In the genomic region with DNA sequence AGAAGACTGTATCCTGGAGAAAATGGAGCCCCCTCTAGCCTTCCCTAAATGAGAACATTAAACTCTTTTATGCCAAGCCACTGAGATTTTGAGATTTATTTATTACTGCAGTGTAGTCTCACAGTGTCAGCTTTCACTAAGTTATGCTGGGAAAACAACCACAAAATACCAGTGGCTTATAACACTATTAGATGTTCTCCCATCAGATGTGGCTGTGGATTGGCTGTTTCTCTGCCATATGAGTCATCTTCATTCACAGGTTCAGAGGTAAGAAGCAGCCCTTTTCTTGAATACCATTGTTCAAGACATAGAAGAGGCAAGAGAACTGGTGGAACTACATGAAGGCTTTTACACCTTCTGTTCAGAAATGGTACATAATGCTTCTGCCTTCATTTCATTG, we compare ENCODE assay signal across 25 cellular contexts. TPM values are rescaled to one million over a fixed set of nuclear protein-coding genes. Genes with fewer than 3 reads are reported as not detected.
DNase-seq lines count a peak whose midpoint lies in the region; ATAC-seq and TF ChIP-seq lines count a peak whose summit lies in the region.
"Had no signal": no experiment of that assay in that cellular context is flagged by ENCODE, and none has a peak within 500 bp of the region (broad histone marks: within the 10 kb centered on the region; RNA-seq: fewer than 3 reads in every experiment).

No MANE protein-coding gene starts in this region.

- CTCF ChIA-PET in HEK293T (lab: Yijun Ruan, JAX), result no interaction called here
- CTCF ChIA-PET in GM10248 (lab: Yijun Ruan, JAX), result no interaction called here

- H2AFZ ChIP-seq in GM23248, result no peak overlapping the region
- H2AFZ ChIP-seq: parathyroid adenoma had no signal

- H4K20me1 ChIP-seq in GM23248 (ENCODE audit: insufficient read depth), result no peaks in the 10 kb centered on the region

- in situ Hi-C loops in GM23248 (cut with MboI), result no loop called here

- no peaks in the 10 kb centered on the region for H3K79me2 ChIP-seq in GM23248 (ENCODE audit: insufficient read depth)
- H3K79me2 ChIP-seq: parathyroid adenoma had no signal

- TF ChIP-seq CTCF in epithelial cell of proximal tubule (conservative IDR thresholded peaks at IDR 0.05; ENCODE audit: low read depth, low read length), result no peak
- TF ChIP-seq CTCF in GM10248 (IDR thresholded peaks at IDR 0.05; ENCODE audit: control extremely low read depth, extremely low read depth, low read depth, missing control alignments), result no peak

- no peak overlapping the region for H3K4me2 ChIP-seq in GM23248 (ENCODE audit: unreplicated experiment)
- H3K4me2 ChIP-seq: KMS-11 had no signal

- no peak overlapping the region for H3K27ac ChIP-seq in GM23248
- H3K27ac ChIP-seq: heart right ventricle, KMS-11, left ventricle myocardium inferior, parathyroid adenoma, Peyer's patch, right lobe of liver had no signal

- H3K9me2 ChIP-seq in GM23248 (ENCODE audit: insufficient read depth), result no peaks in the 10 kb centered on the region

- H3K9ac ChIP-seq in GM23248, result no peak overlapping the region
- H3K9ac ChIP-seq: KMS-11, parathyroid adenoma had no signal

- H3K4me3 ChIP-seq in GM23248 (no peak overlapping the region), epithelial cell of proximal tubule (ENCODE audit: low read depth, low read length) (no peak overlapping the region)
- H3K4me3 ChIP-seq: heart right ventricle, left ventricle myocardium inferior, Peyer's patch, right lobe of liver had no signal

- no peaks in the 10 kb centered on the region for H3K4me1 ChIP-seq in GM23248 (ENCODE audit: insufficient read depth)
- H3K4me1 ChIP-seq: heart right ventricle, left ventricle myocardium inferior, parathyroid adenoma, Peyer's patch, right lobe of liver had no signal

- H3K9me3 ChIP-seq in GM23248 (ENCODE audit: low read depth), result no peaks in the 10 kb centered on the region
- H3K9me3 ChIP-seq: Peyer's patch, right lobe of liver had no signal

- POLR2A ChIA-PET in HEK293T (lab: Yijun Ruan, JAX) (no interaction called here), GM10248 (lab: Yijun Ruan, JAX) (no interaction called here)

- H3K36me3 ChIP-seq in GM23248 (ENCODE audit: low read depth), result no peaks in the 10 kb centered on the region
- H3K36me3 ChIP-seq: heart right ventricle, left ventricle myocardium inferior, Peyer's patch, right lobe of liver had no signal

- DNase-seq in GM23248 (peak; percentile 20), SW480 (ENCODE audit: low spot score) (peak; percentile 63), epithelial cell of proximal tubule (ENCODE audit: low read depth) (peak; percentile 6), renal cortical epithelial cell (ENCODE audit: low read depth) (peak; percentile 64), HEK293T (ENCODE audit: extremely low spot score) (no peak), GM10248 (ENCODE audit: extremely low spot score) (no peak), UCSD-AML1 (lab: John Stamatoyannopoulos, UW; ENCODE audit: unreplicated experiment) (no peak)
- DNase-seq: activated CD4-positive, alpha-beta T cell treated with anti-CD3 and anti-CD28 coated beads for 4 hours; activated CD8-positive, alpha-beta memory T cell treated with anti-CD3 and anti-CD28 coated beads for 24 hours; activated naive CD4-positive, alpha-beta T cell treated with Interleukin-2 at 50 U/mL for 16 hours; activated T-cell treated with anti-CD3 and anti-CD28 coated beads, Interleukin-2, amount 50 U/mL, for 1 hour; CD4-positive, CD25-positive, alpha-beta regulatory T cell; heart right ventricle; left ventricle myocardium inferior; MV-4-11; natural killer cell; NCI-H2171; NCI-H524; Peyer's patch; right lobe of liver; stimulated activated CD4-positive, alpha-beta T cell treated with anti-CD3 and anti-CD28 coated beads, Interleukin-15, amount 100 ng/mL, for 24 hours had no signal

- H3F3A ChIP-seq in GM23248 (ENCODE audit: insufficient read depth), result no peaks in the 10 kb centered on the region

- no peak for ATAC-seq in GM21576 (IDR thresholded peaks at IDR 0.05; ENCODE audit: unreplicated experiment)
- ATAC-seq: heart right ventricle, natural killer cell, right lobe of liver had no signal

- H3K27me3 ChIP-seq in GM23248 (replicated peaks; ENCODE audit: insufficient read depth), result no peaks in the 10 kb centered on the region
- H3K27me3 ChIP-seq: heart right ventricle, Peyer's patch, right lobe of liver had no signal

TF ChIP-seq in HEK293T, 16 proteins besides CTCF, POLR2A, EP300 and RAD21:
- TF ChIP-seq LEF1 (IDR thresholded peaks at IDR 0.05; ENCODE audit: borderline replicate concordance), result no peak

RNA-seq across cellular contexts. Expression of a gene that starts 32.1 kb away (rescaled TPM):
- 12.1 and 12.2 TPM in 2 replicates for total RNA-seq in GM23248 (2014; rRNA removed; shearing (Covaris generic))
- polyA plus RNA-seq in GM23248 (2016; fragmentation: Nextera tagmentation; extraction: Ambion mirVana), result 4.8 and 5.1 TPM in 2 replicates
- 1.3 and 1.4 TPM in 2 replicates for total RNA-seq in epithelial cell of proximal tubule
- total RNA-seq in renal cortical epithelial cell, result 0.80 and 19.1 TPM in 2 replicates
- total RNA-seq: CD4-positive, CD25-positive, alpha-beta regulatory T cell; natural killer cell; right lobe of liver; T-helper 2 cell treated with Interferon-gamma antibody and Interleukin-4, amounts not matched to agents 100 ng/mL and 5 ng/mL, for 36 hours had no signal

Comparison
In these comparisons a context has a peak if more than half of its experiments do, and no peak if none do; other contexts are left out.
1. DNase-seq: peak in GM23248 (single experiment), SW480 (single experiment), epithelial cell of proximal tubule (single experiment) and renal cortical epithelial cell (single experiment); none in HEK293T (single experiment), GM10248 (single experiment) and UCSD-AML1 (single experiment).